ENCODE assay signal across 8 cellular contexts in the genomic region with DNA sequence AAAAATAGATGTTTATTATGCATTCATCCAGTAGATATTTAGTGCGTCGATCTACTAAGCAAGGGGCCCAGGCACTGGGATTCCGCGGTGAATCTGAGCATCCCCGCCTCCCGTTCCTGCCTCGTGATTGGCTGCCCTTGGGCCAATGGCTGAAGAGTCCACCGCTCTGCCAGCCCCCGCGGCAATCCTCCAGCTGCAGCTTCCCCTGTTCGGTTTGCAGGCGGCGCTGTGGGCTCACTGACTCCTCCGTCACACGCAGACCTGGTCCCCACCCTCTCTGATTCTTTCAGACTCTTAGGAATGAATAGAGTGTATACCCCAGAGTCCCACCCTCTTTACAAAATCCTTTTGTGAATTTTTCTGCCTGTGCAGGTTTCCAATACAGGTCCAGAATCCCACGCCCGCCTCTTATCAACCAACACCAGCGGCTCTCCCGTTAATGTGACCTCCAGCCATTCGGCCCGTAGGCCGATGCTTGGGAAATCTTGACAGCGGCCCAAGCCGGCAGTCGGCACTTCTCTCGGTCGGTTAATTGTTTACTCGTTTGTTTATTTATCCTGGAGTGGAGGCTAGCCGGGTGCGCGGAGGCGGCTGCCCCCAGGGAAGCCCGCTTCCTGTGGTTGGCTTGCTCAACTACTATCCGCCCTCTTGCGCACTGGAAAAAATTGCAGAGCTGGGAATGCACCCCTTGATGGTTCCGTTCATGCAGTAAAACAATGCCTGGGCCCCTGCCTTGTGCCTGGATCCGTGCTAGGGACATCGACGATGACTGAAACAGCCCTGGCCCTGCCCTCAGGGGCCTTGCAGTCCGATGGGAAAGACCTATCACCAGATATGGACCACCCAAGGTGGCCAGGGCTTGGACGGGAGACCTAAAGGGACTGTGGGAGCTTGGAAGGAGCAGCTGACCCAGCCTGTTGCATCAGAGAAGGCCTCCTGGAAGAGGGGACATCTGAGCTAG. TPM values are rescaled to one million over a fixed set of nuclear protein-coding genes. Genes with fewer than 3 reads are reported as not detected.
A peak's percentile ranks its signal among the peaks of the same experiment; 100 is the strongest.
DNase-seq lines count a peak whose midpoint lies in the region; ATAC-seq, FAIRE-seq and TF ChIP-seq lines count a peak whose summit lies in the region.

No MANE protein-coding gene starts in this region.

- peak; percentile 71 for FAIRE-seq in kidney (lab: Jason Lieb, UNC)

- H3K36me3 ChIP-seq in kidney (ENCODE audit: control insufficient read depth in 1 of 2, insufficient read depth in 2 of 2, low read length in 2 of 2), result no peaks in the 10 kb centered on the region

- H3K4me3 ChIP-seq in kidney (ENCODE audit: low read length in 2 of 2), result peak overlapping the region; percentile 53 to 63

- TF ChIP-seq CTCF in GM12872 (IDR thresholded peaks at IDR 0.05; ENCODE audit: insufficient read depth, low read depth, low read length), result peak; percentile 78
- peak; percentile 93 for TF ChIP-seq CTCF in kidney (IDR thresholded peaks at IDR 0.05; ENCODE audit: borderline replicate concordance, extremely low read depth, insufficient read depth)

- peak; percentile 39 for ATAC-seq in HG03045 (IDR thresholded peaks at IDR 0.05; ENCODE audit: unreplicated experiment)
- no peak for ATAC-seq in GM18517 (IDR thresholded peaks at IDR 0.05; ENCODE audit: unreplicated experiment)

- DNase-seq in NCI-H510A (lab: John Stamatoyannopoulos, UW) (peak; percentile 90), cerebellar nuclear complex (lab: John Stamatoyannopoulos, UW) (peak; percentile 93 to 99), kidney (peak; percentile 99)
- DNase-seq in activated CD4-positive, alpha-beta T cell treated with anti-CD3 and anti-CD28 coated beads for 1 hour, result peak; percentile 87
- peak; percentile 96 for DNase-seq in stimulated activated CD4-positive, alpha-beta T cell treated with anti-CD3 and anti-CD28 coated beads, Interleukin-15, amount 100 ng/mL, for 24 hours

- H3K9ac ChIP-seq in kidney (ENCODE audit: low read length in 2 of 2), result peak overlapping the region in 1 of 2 donors; percentile 7

- peaks cover 4 to 7% of the 10 kb centered on the region in 2 donors for H3K4me1 ChIP-seq in kidney (ENCODE audit: control insufficient read depth in 1 of 2, insufficient read depth in 1 of 2, low read depth in 1 of 2, low read length in 2 of 2)

- H3K27ac ChIP-seq in kidney (ENCODE audit: low read depth in 2 of 2, low read length in 2 of 2), result peak overlapping the region; percentile 87 to 90

- intact Hi-C loops in kidney (cut with DNase I), result no loop called here

- H3K9me3 ChIP-seq in kidney (ENCODE audit: control insufficient read depth in 1 of 2, low read length in 2 of 2), result no peaks in the 10 kb centered on the region

RNA-seq across cellular contexts. Expression of gene ARHGAP35, which starts 4.5 kb away (rescaled TPM):
- 53.6 TPM for total RNA-seq in kidney
- polyA plus RNA-seq in kidney (ENCODE audit: insufficient read depth, low read depth, low replicate concordance), result 14.0 TPM

RNA-seq across cellular contexts. Expression of gene AP2S1, which starts 5.7 kb away (rescaled TPM):
- total RNA-seq in kidney, result 105 TPM
- 226 TPM for polyA plus RNA-seq in kidney (ENCODE audit: insufficient read depth, low read depth, low replicate concordance)
